In the genomic region with DNA sequence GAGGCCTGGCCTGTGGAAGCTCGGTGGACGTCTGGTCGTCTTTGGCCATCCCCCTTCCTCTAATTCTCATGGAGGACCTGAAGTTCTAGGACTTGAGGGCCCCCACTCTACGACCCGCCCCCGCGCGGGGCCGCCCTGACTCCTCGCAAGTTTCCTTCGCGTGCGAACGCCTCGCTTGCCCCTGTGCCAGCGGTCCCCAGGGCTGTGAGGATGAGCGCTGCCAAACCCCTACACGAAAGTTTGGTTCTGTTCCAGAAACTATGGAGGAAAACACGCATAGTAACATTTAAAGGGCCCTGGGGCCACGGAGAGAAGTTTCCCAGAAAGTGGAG, we compare ENCODE assay signal across 8 cellular contexts. TPM values are rescaled to one million over a fixed set of nuclear protein-coding genes. Genes with fewer than 3 reads are reported as not detected.
DNase-seq lines count a peak whose midpoint lies in the region; ATAC-seq and TF ChIP-seq lines count a peak whose summit lies in the region.

No MANE protein-coding gene starts in this region.

- peaks cover 45% of the 10 kb centered on the region for H3K27me3 ChIP-seq in CD4-positive, CD25-positive, alpha-beta regulatory T cell (ENCODE audit: control insufficient read depth, insufficient read depth, low read length)
- H3K27me3 ChIP-seq in HUES64 (ENCODE audit: insufficient read depth, low read length) (peaks cover 42% of the 10 kb centered on the region), Karpas-422 (ENCODE audit: low read length) (no peaks in the 10 kb centered on the region), BE2C (no peaks in the 10 kb centered on the region)

- H3K9me3 Mint-ChIP-seq in CD4-positive, CD25-positive, alpha-beta regulatory T cell: peaks cover 0 to 4% (median 0%) of the 10 kb centered on the region in 7 donors
- no peaks in the 10 kb centered on the region for H3K9me3 Mint-ChIP-seq in mesothelial cell of epicardium

- H3K4me2 ChIP-seq in Karpas-422 (ENCODE audit: low read depth, low read length, poor library complexity, severe bottlenecking): no peak overlapping the region

- H3K27ac ChIP-seq in CD4-positive, CD25-positive, alpha-beta regulatory T cell (ENCODE audit: insufficient read depth, low read length, poor library complexity, severe bottlenecking): no peak overlapping the region
- H3K27ac ChIP-seq in HUES64 (ENCODE audit: low read depth, low read length) (no peak overlapping the region), Karpas-422 (ENCODE audit: low read length) (no peak overlapping the region)

- no peak for TF ChIP-seq CTCF in mesothelial cell of epicardium (IDR thresholded peaks at IDR 0.05; ENCODE audit: unreplicated experiment)
- TF ChIP-seq CTCF in BE2C (IDR thresholded peaks at IDR 0.05; ENCODE audit: low read depth, low read length): no peak

- peaks cover 78% of the 10 kb centered on the region for H3K27me3 Mint-ChIP-seq in CD4-positive, CD25-positive, alpha-beta regulatory T cell
- no peaks in the 10 kb centered on the region for H3K27me3 Mint-ChIP-seq in mesothelial cell of epicardium (ENCODE audit: low read depth)

- WGBS in HUES64: 20% methylated on average over 20 of the region's 20 CpGs

- DNase-seq in CD4-positive, CD25-positive, alpha-beta regulatory T cell: no peak
- DNase-seq in dermis blood vessel endothelial cell (peak; percentile 76), mesothelial cell of epicardium (ENCODE audit: low spot score in 2 of 2, unreplicated experiment in 2 of 2) (no peak), Karpas-422 (no peak), BE2C (no peak), NCI-H1092 (lab: John Stamatoyannopoulos, UW) (no peak)

- H2AFZ ChIP-seq in Karpas-422 (ENCODE audit: low read length): no peak overlapping the region

- H3K4me3 ChIP-seq in CD4-positive, CD25-positive, alpha-beta regulatory T cell (ENCODE audit: low read depth, low read length): no peak overlapping the region
- peak overlapping the region; percentile 80 for H3K4me3 ChIP-seq in HUES64 (ENCODE audit: low read length)
- H3K4me3 ChIP-seq in Karpas-422 (ENCODE audit: low read length): no peak overlapping the region
- H3K4me3 ChIP-seq in BE2C (ENCODE audit: low read depth, low read length): no peak overlapping the region

- peak overlapping the region; percentile 19 for H3K9ac ChIP-seq in HUES64 (ENCODE audit: low read depth, low read length)
- H3K9ac ChIP-seq in Karpas-422 (ENCODE audit: low read length): no peak overlapping the region

- no peaks in the 10 kb centered on the region for H3K9me2 ChIP-seq in Karpas-422 (replicated peaks; ENCODE audit: insufficient read depth, low read length)

- peak overlapping the region; percentile 47 to 66 (median 58) for H3K4me3 Mint-ChIP-seq in CD4-positive, CD25-positive, alpha-beta regulatory T cell
- H3K4me3 Mint-ChIP-seq in mesothelial cell of epicardium: peak overlapping the region; percentile 92

- no peaks in the 10 kb centered on the region for H3K36me3 ChIP-seq in CD4-positive, CD25-positive, alpha-beta regulatory T cell (ENCODE audit: control insufficient read depth, insufficient read depth, low read length)
- H3K36me3 ChIP-seq in HUES64 (ENCODE audit: insufficient read depth, low read length): no peaks in the 10 kb centered on the region
- no peaks in the 10 kb centered on the region for H3K36me3 ChIP-seq in Karpas-422 (ENCODE audit: insufficient read depth, low read length)
- H3K36me3 ChIP-seq in BE2C: no peaks in the 10 kb centered on the region

- no peak overlapping the region for H3K27ac Mint-ChIP-seq in CD4-positive, CD25-positive, alpha-beta regulatory T cell
- H3K27ac Mint-ChIP-seq in mesothelial cell of epicardium: peak overlapping the region; percentile 50

- H3K9me3 ChIP-seq in CD4-positive, CD25-positive, alpha-beta regulatory T cell (ENCODE audit: control insufficient read depth in 2 of 2, low read length in 2 of 2): no peaks in the 10 kb centered on the region
- H3K9me3 ChIP-seq in HUES64 (ENCODE audit: insufficient read depth, low read depth, low read length): no peaks in the 10 kb centered on the region
- no peaks in the 10 kb centered on the region for H3K9me3 ChIP-seq in Karpas-422 (ENCODE audit: low read length)
- no peaks in the 10 kb centered on the region for H3K9me3 ChIP-seq in BE2C

- no peaks in the 10 kb centered on the region for H3K36me3 Mint-ChIP-seq in CD4-positive, CD25-positive, alpha-beta regulatory T cell
- H3K36me3 Mint-ChIP-seq in mesothelial cell of epicardium: no peaks in the 10 kb centered on the region

- H3K4me1 Mint-ChIP-seq in CD4-positive, CD25-positive, alpha-beta regulatory T cell: peaks cover 6 to 19% (median 9%) of the 10 kb centered on the region in 4 donors
- H3K4me1 Mint-ChIP-seq in mesothelial cell of epicardium: peaks cover 62% of the 10 kb centered on the region

- no peak for ATAC-seq in CD4-positive, CD25-positive, alpha-beta regulatory T cell (ENCODE audit: low read depth in 2 of 2)
- ATAC-seq in GM21737 (IDR thresholded peaks at IDR 0.05; ENCODE audit: unreplicated experiment): no peak

- H3K79me2 ChIP-seq in Karpas-422 (ENCODE audit: low read length): no peaks in the 10 kb centered on the region

- no peaks in the 10 kb centered on the region for H4K20me1 ChIP-seq in Karpas-422 (ENCODE audit: insufficient read depth, low read depth, low read length)

- peaks cover 21% of the 10 kb centered on the region for H3K4me1 ChIP-seq in CD4-positive, CD25-positive, alpha-beta regulatory T cell (ENCODE audit: control insufficient read depth, insufficient read depth, low read length, poor library complexity, severe bottlenecking)
- H3K4me1 ChIP-seq in HUES64 (ENCODE audit: insufficient read depth, low read length) (peaks cover 29% of the 10 kb centered on the region), Karpas-422 (ENCODE audit: low read length) (peaks cover 19% of the 10 kb centered on the region), BE2C (no peaks in the 10 kb centered on the region)

RNA-seq across cellular contexts. Expression of gene GNG12, which starts 0.3 kb away (rescaled TPM):
- not detected for total RNA-seq in CD4-positive, CD25-positive, alpha-beta regulatory T cell
- polyA plus RNA-seq in CD4-positive, CD25-positive, alpha-beta regulatory T cell: not detected
- polyA plus RNA-seq in HUES64 (2013, experiment 1 of 2): 18.1 TPM
- polyA plus RNA-seq in HUES64 (2013, experiment 2 of 2): 24.3 TPM
- total RNA-seq in dermis blood vessel endothelial cell (182 and 256 TPM in 2 replicates), mesothelial cell of epicardium (40.5 to 43.0 TPM (median 40.5 TPM) in 3 replicates)
- total RNA-seq in Karpas-422 (2014; rRNA removed; shearing (Covaris generic); ENCODE audit: low replicate concordance): not detected in 2 replicates
- 8.3 TPM for polyA plus RNA-seq in BE2C (2012; ENCODE audit: insufficient read depth, insufficient read length, low read depth)

Comparison
In these comparisons a context has a peak if more than half of its experiments do, and no peak if none do; other contexts are left out.
1. RNA of gene GNG12, which starts 0.3 kb away (total RNA-seq): 182 to 256 TPM in dermis blood vessel endothelial cell and 40.5 to 43.0 TPM in mesothelial cell of epicardium; not detected in CD4-positive, CD25-positive, alpha-beta regulatory T cell (single experiment) and not detected in Karpas-422; every median in the first group is over 10 times any median in the second.